ENCODE assay signal across 9 cellular contexts in the genomic region with DNA sequence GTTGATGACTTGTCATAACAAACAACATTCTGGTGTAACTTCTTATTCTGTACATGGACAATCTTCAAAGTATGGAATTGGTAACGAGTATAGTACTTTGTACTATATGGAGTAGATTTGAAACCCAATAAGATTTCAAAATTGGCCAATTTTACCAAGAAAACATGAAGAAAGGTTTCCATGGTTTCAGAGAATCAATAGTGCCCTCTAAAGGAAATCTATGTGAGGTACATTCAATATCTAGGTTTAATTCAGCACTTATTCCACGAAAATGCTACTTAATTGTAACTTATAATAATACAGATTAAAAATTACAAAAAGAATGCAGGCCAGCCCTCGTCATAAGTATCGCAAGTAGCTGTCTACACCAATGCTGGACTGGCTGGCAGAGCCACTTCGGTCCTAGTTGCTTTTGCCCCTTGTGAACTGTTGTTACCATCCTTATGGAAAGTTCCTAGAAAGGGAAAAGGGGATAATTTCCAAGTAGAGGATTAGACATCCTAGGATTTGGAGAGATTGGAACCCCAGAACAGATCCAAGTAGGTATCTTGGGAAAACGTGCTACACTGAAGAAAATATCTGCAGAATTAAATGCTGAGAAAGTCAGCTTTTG.
DNase-seq lines count a peak whose midpoint lies in the region; ATAC-seq, FAIRE-seq and TF ChIP-seq lines count a peak whose summit lies in the region.
"Had no signal": no experiment of that assay in that cellular context is flagged by ENCODE, and none has a peak within 500 bp of the region (broad histone marks: within the 10 kb centered on the region; RNA-seq: fewer than 3 reads in every experiment).

No MANE protein-coding gene starts in this region.

- DNase-seq in ACHN: peak; percentile 31
- peak; percentile 18 for DNase-seq in NCI-H345 treated with DMSO at 0.1 percent for 48 hours (lab: John Stamatoyannopoulos, UW; ENCODE audit: unreplicated experiment)
- peak; percentile 68 for DNase-seq in pons (ENCODE audit: low spot score)
- no peak for DNase-seq in GM12892 (ENCODE audit: insufficient read length)
- no peak for DNase-seq in mucosa of gallbladder (ENCODE audit: low spot score)

- ATAC-seq in GM18858 (IDR thresholded peaks at IDR 0.05; ENCODE audit: unreplicated experiment): peak; percentile 60
- no peak for ATAC-seq in stimulated activated memory B cell treated with anti-CD40 and anti-IgM and Interleukin-4, amounts not matched to agents 10 μg/mL and 1 μg/mL and 100 μg/mL, for 72 hours

- no peaks in the 10 kb centered on the region for H3K36me3 Mint-ChIP-seq in stimulated activated memory B cell treated with anti-CD40 and anti-IgM and Interleukin-4, amounts not matched to agents 10 μg/mL and 1 μg/mL and 100 μg/mL, for 72 hours
- H3K36me3 Mint-ChIP-seq: activated naive CD8-positive, alpha-beta T cell had no signal

- TF ChIP-seq POLR2A in GM12892 (IDR thresholded peaks at IDR 0.05; ENCODE audit: low read depth, low read length): no peak

- no peaks in the 10 kb centered on the region for H3K27me3 Mint-ChIP-seq in stimulated activated memory B cell treated with anti-CD40 and anti-IgM and Interleukin-4, amounts not matched to agents 10 μg/mL and 1 μg/mL and 100 μg/mL, for 72 hours

- no peak overlapping the region for H3K4me3 Mint-ChIP-seq in stimulated activated memory B cell treated with anti-CD40 and anti-IgM and Interleukin-4, amounts not matched to agents 10 μg/mL and 1 μg/mL and 100 μg/mL, for 72 hours
- H3K4me3 Mint-ChIP-seq: activated naive CD8-positive, alpha-beta T cell had no signal

- H3K9me3 Mint-ChIP-seq in stimulated activated memory B cell treated with anti-CD40 and anti-IgM and Interleukin-4, amounts not matched to agents 10 μg/mL and 1 μg/mL and 100 μg/mL, for 72 hours: no peaks in the 10 kb centered on the region

- in situ Hi-C loops in ACHN (cut with HindIII; ENCODE audit: low pct_ligation_motif_present, low pct_unique_long_range_greater_than_20kb, low sequenced_read_pairs): no loop called here

- H3K27ac Mint-ChIP-seq in stimulated activated memory B cell treated with anti-CD40 and anti-IgM and Interleukin-4, amounts not matched to agents 10 μg/mL and 1 μg/mL and 100 μg/mL, for 72 hours: no peak overlapping the region
- H3K27ac Mint-ChIP-seq: activated naive CD8-positive, alpha-beta T cell had no signal

- FAIRE-seq in endometrium (lab: Jason Lieb, UNC) (peak; percentile 54), GM12892 (lab: Jason Lieb, UNC) (no peak)

- H3K4me1 Mint-ChIP-seq in stimulated activated memory B cell treated with anti-CD40 and anti-IgM and Interleukin-4, amounts not matched to agents 10 μg/mL and 1 μg/mL and 100 μg/mL, for 72 hours: no peaks in the 10 kb centered on the region

Comparison
In these comparisons a context has a peak if more than half of its experiments do, and no peak if none do; other contexts are left out.
1. DNase-seq: peak in ACHN (single experiment), NCI-H345 treated with DMSO at 0.1 percent for 48 hours (single experiment) and pons (single experiment); none in GM12892 (single experiment) and mucosa of gallbladder (single experiment).